18 cellular contexts compared by ENCODE assay signal in the genomic region with DNA sequence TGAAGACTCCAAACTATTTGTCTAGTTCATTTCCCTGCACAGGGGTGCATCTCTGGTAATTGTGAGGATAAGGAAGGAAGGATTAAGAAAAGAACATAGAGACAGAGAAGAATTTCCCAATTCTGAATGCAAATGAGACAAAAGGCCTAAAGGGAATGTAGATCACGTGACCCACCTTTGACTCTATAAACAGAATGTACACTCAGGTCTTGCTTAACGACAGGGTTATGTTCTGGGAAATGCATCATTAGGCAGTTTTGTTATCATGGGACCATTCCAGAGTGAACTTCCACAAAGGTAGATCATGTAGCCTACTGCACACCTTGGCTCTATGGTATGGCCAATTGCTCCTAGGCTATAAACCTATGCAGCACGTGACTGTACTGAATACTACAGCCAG.
DNase-seq lines count a peak whose midpoint lies in the region; ATAC-seq, FAIRE-seq and TF ChIP-seq lines count a peak whose summit lies in the region.
"Had no signal": no experiment of that assay in that cellular context is flagged by ENCODE, and none has a peak within 500 bp of the region (broad histone marks: within the 10 kb centered on the region; RNA-seq: fewer than 3 reads in every experiment).

No MANE protein-coding gene starts in this region.

- H4K20me1 ChIP-seq in HepG2 (ENCODE audit: insufficient read depth, low read length) (no peaks in the 10 kb centered on the region), K562 (replicated peaks; ENCODE audit: control insufficient read depth, insufficient read depth, low read length) (no peaks in the 10 kb centered on the region)

- TF ChIP-seq CTCF in HepG2 (CRISPR knock-in tag; IDR thresholded peaks at IDR 0.05) = no peak
- no peak for TF ChIP-seq CTCF in right lobe of liver (IDR thresholded peaks at IDR 0.05)
- no peak for TF ChIP-seq CTCF in K562 (IDR thresholded peaks at IDR 0.05 in 2 of 3, conservative IDR thresholded peaks at IDR 0.05 in 1 of 3; ENCODE audit: insufficient read depth in 2 of 3, low read depth in 1 of 3, low read length in 3 of 3)

- H2AFZ ChIP-seq in HepG2 (ENCODE audit: low read length) (no peak overlapping the region), K562 (ENCODE audit: low read depth, low read length) (no peak overlapping the region)

- no peaks in the 10 kb centered on the region for H3K9me1 ChIP-seq in K562 (ENCODE audit: control insufficient read depth, insufficient read depth, low read length)

- H3K4me3 ChIP-seq in HepG2 (replicated peaks in 1 of 3; ENCODE audit: insufficient read depth in 1 of 3, low read depth in 2 of 3, low read length in 3 of 3) (no peak overlapping the region), right lobe of liver (no peak overlapping the region), K562 (no peak overlapping the region)
- H3K4me3 ChIP-seq: HAP-1 had no signal

- intact Hi-C loops in HepG2 (cut with micrococcal nuclease; ENCODE audit: unreplicated experiment) (no loop called here), right lobe of liver (cut with DNase I) (no loop called here), K562 (cut with micrococcal nuclease) (no loop called here), cardiac septum (cut with DNase I) (no loop called here)

- no peak for FAIRE-seq in HepG2 (lab: Jason Lieb, UNC)
- peak; percentile 35 for FAIRE-seq in K562 (lab: Jason Lieb, UNC)

- BruUV-seq in HepG2 (replicated peaks; lab: Mats Ljungman, UMichigan) (no TSS peak), K562 (replicated peaks; lab: Mats Ljungman, UMichigan) (no TSS peak)

- ATAC-seq in HepG2 (no peak), right lobe of liver (no peak), K562 (no peak), esophagus mucosa (peak; percentile 48), GM19351 (IDR thresholded peaks at IDR 0.05; ENCODE audit: unreplicated experiment) (no peak)

- CTCF ChIA-PET in HepG2 (lab: Yijun Ruan, JAX; ENCODE audit: low intra/inter-chr PET ratio, low total read pairs) = no interaction called here
- CTCF ChIA-PET in K562 (lab: Yijun Ruan, JAX; ENCODE audit: low intra/inter-chr PET ratio) = no interaction called here

- no peak for TF ChIP-seq RAD21 in HepG2 (CRISPR knock-in tag; IDR thresholded peaks at IDR 0.05)
- no peak for TF ChIP-seq RAD21 in K562 (CRISPR knock-in tag; conservative IDR thresholded peaks at IDR 0.05 in 1 of 2, IDR thresholded peaks at IDR 0.05 in 1 of 2)

- H3K27ac ChIP-seq in HepG2 (ENCODE audit: extremely low read length, insufficient read depth, low read length) (no peak overlapping the region), right lobe of liver (no peak overlapping the region), K562 (ENCODE audit: extremely low read depth, low read depth, low read length) (no peak overlapping the region)
- H3K27ac ChIP-seq: KMS-11 had no signal

- 3% methylated on average over 3 of the region's 3 CpGs for WGBS in HepG2 (ENCODE audit: low lambda C conversion rate)
- WGBS in right lobe of liver (ENCODE audit: insufficient coverage, low coverage, low lambda C conversion rate, missing lambda C conversion rate) = 27% methylated on average over 3 of the region's 3 CpGs
- WGBS in K562 (ENCODE audit: insufficient coverage, low coverage, missing lambda C conversion rate) = 0% methylated on average over 3 of the region's 3 CpGs

- DNase-seq in HepG2 (ENCODE audit: low spot score) = no peak
- DNase-seq in right lobe of liver = no peak
- DNase-seq in K562 (ENCODE audit: extremely low read depth in 1 of 4, low spot score in 3 of 4) = no peak
- DNase-seq in cardiac septum (ENCODE audit: low spot score) = no peak
- DNase-seq in COLO829 (ENCODE audit: low spot score) = no peak
- DNase-seq: 8988T; BE2C; C1 segment of cervical spinal cord; Caco-2; CD4-positive, CD25-positive, alpha-beta regulatory T cell; CD8-positive, alpha-beta memory T cell; DMS153; DMS79; GDM1 had no signal

- TF ChIP-seq EP300 in HepG2 (IDR thresholded peaks at IDR 0.05; ENCODE audit: low read depth in 2 of 2, low read length in 2 of 2) (no peak), HepG2 (CRISPR knock-in tag; IDR thresholded peaks at IDR 0.05; ENCODE audit: borderline replicate concordance) (no peak), K562 (IDR thresholded peaks at IDR 0.05; ENCODE audit: low read length) (no peak)

- in situ Hi-C loops in HepG2 (cut with HindIII; ENCODE audit: extremely low pct_ligation_motif_present, low pct_unique_long_range_greater_than_20kb) = no loop called here
- in situ Hi-C loops in K562 (cut with MboI) = no loop called here

- POLR2A ChIA-PET in HepG2 (lab: Yijun Ruan, JAX) (no interaction called here), K562 (lab: Yijun Ruan, JAX) (no interaction called here)

- H3K79me2 ChIP-seq in HepG2 (ENCODE audit: insufficient read depth, low read length) (no peaks in the 10 kb centered on the region), K562 (ENCODE audit: control insufficient read depth, insufficient read depth, low read length) (no peaks in the 10 kb centered on the region)

- H3K9ac ChIP-seq in HepG2 (ENCODE audit: insufficient read depth, low read depth, low read length) (no peak overlapping the region), K562 (ENCODE audit: insufficient read depth in 1 of 2, low read depth in 2 of 2, low read length in 2 of 2) (no peak overlapping the region)
- H3K9ac ChIP-seq: KMS-11 had no signal

- H3K36me3 ChIP-seq in HepG2 (replicated peaks in 1 of 2; ENCODE audit: control insufficient read depth in 1 of 2, insufficient read depth in 2 of 2, low read length in 2 of 2) = no peaks in the 10 kb centered on the region
- H3K36me3 ChIP-seq in right lobe of liver = no peaks in the 10 kb centered on the region
- no peaks in the 10 kb centered on the region for H3K36me3 ChIP-seq in K562 (ENCODE audit: control insufficient read depth, insufficient read depth, low read length)
- H3K36me3 ChIP-seq: BE2C, HAP-1 had no signal

- H3K27me3 ChIP-seq in HepG2 (ENCODE audit: control insufficient read depth in 1 of 2, insufficient read depth in 2 of 2, low read length in 2 of 2) (no peaks in the 10 kb centered on the region), right lobe of liver (no peaks in the 10 kb centered on the region), K562 (ENCODE audit: control insufficient read depth in 2 of 2, insufficient read depth in 2 of 2, low read length in 2 of 2) (no peaks in the 10 kb centered on the region)
- H3K27me3 ChIP-seq: BE2C had no signal

- TF ChIP-seq POLR2A in HepG2 (IDR thresholded peaks at IDR 0.05; ENCODE audit: insufficient read depth in 1 of 2, low read depth in 2 of 2, low read length in 2 of 2) = no peak
- no peak for TF ChIP-seq POLR2A in right lobe of liver (IDR thresholded peaks at IDR 0.05)
- TF ChIP-seq POLR2A in K562 (conservative IDR thresholded peaks at IDR 0.05) = no peak

- H3K4me2 ChIP-seq in HepG2 (ENCODE audit: low read depth, low read length) (no peak overlapping the region), K562 (ENCODE audit: insufficient read depth, low read length) (no peak overlapping the region)
- H3K4me2 ChIP-seq: KMS-11 had no signal

- H3K9me3 ChIP-seq in HepG2 (ENCODE audit: low read length) = peaks cover 94% of the 10 kb centered on the region
- no peaks in the 10 kb centered on the region for H3K9me3 ChIP-seq in right lobe of liver
- peaks cover 4% of the 10 kb centered on the region for H3K9me3 ChIP-seq in K562 (replicated peaks; ENCODE audit: control insufficient read depth, insufficient read depth, low read depth, low read length)
- H3K9me3 ChIP-seq: BE2C, Caco-2, HAP-1 had no signal

- no peaks in the 10 kb centered on the region for H3K4me1 ChIP-seq in HepG2 (ENCODE audit: insufficient read depth, low read length)
- H3K4me1 ChIP-seq in right lobe of liver = no peaks in the 10 kb centered on the region
- H3K4me1 ChIP-seq in K562 (replicated peaks in 1 of 2; ENCODE audit: control insufficient read depth in 2 of 2, insufficient read depth in 2 of 2, low read length in 2 of 2) = no peaks in the 10 kb centered on the region
- H3K4me1 ChIP-seq: Caco-2 had no signal

TF ChIP-seq in HepG2, 621 proteins besides CTCF, POLR2A, EP300 and RAD21 (continues in another document):
- TF ChIP-seq, protein P1, sequence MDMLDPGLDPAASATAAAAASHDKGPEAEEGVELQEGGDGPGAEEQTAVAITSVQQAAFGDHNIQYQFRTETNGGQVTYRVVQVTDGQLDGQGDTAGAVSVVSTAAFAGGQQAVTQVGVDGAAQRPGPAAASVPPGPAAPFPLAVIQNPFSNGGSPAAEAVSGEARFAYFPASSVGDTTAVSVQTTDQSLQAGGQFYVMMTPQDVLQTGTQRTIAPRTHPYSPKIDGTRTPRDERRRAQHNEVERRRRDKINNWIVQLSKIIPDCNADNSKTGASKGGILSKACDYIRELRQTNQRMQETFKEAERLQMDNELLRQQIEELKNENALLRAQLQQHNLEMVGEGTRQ (IDR thresholded peaks at IDR 0.05; ENCODE audit: low read depth, low read length) = peak; percentile 59
- TF ChIP-seq, protein P1 (CRISPR knock-in tag; IDR thresholded peaks at IDR 0.05; ENCODE audit: borderline replicate concordance) = no peak
- TF ChIP-seq ZNF180 (CRISPR knock-in tag; IDR thresholded peaks at IDR 0.05; ENCODE audit: borderline replicate concordance, low read depth) = no peak

TF ChIP-seq in K562, 482 proteins besides CTCF, POLR2A, EP300 and RAD21 (continues in another document):
- TF ChIP-seq, protein P2, sequence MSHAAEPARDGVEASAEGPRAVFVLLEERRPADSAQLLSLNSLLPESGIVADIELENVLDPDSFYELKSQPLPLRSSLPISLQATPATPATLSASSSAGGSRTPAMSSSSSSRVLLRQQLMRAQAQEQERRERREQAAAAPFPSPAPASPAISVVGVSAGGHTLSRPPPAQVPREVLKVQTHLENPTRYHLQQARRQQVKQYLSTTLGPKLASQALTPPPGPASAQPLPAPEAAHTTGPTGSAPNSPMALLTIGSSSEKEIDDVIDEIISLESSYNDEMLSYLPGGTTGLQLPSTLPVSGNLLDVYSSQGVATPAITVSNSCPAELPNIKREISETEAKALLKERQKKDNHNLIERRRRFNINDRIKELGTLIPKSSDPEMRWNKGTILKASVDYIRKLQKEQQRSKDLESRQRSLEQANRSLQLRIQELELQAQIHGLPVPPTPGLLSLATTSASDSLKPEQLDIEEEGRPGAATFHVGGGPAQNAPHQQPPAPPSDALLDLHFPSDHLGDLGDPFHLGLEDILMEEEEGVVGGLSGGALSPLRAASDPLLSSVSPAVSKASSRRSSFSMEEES (CRISPR knock-in tag; IDR thresholded peaks at IDR 0.05) = peak; percentile 91
